11 cellular contexts compared by ENCODE assay signal in the genomic region with DNA sequence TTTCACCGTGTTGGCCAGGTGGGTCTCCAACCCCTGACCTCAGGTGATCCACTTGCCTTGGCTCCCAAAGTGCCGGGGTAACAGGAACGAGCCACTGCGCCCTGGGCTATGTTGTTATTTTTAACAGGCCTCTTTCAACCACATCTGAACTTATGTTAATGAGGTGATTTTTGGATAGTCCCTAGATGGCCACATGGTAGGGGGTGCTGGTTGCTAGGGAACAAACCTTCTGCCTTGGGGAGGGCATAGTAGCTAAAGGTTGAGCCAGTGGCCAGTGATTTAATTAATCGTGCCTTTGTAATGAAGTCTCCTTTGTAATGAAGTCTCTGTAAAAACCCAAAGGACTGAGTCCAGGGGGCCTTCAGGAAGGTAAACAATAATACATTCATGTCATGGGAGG. TPM values are rescaled to one million over a fixed set of nuclear protein-coding genes. Genes with fewer than 3 reads are reported as not detected.
DNase-seq lines count a peak whose midpoint lies in the region; ATAC-seq and TF ChIP-seq lines count a peak whose summit lies in the region.
"Had no signal": no experiment of that assay in that cellular context is flagged by ENCODE, and none has a peak within 500 bp of the region (broad histone marks: within the 10 kb centered on the region; RNA-seq: fewer than 3 reads in every experiment).

No MANE protein-coding gene starts in this region.

- no peak for TF ChIP-seq CTCF in H9 (conservative IDR thresholded peaks at IDR 0.05)

- H3K79me2 ChIP-seq in H9 (ENCODE audit: insufficient read depth, low read length), result peaks cover 10% of the 10 kb centered on the region; the same call in 1 of the 2 replicates

- H3K4me3 Mint-ChIP-seq in H9, result peak overlapping the region in 1 of 2 experiments; percentile 64; a peak in 3 of 5 replicates
- no peak overlapping the region for H3K4me3 Mint-ChIP-seq in activated naive CD8-positive, alpha-beta T cell treated with anti-CD3 and anti-CD28 coated beads for 36 hours
- no peak overlapping the region for H3K4me3 Mint-ChIP-seq in stimulated activated effector memory CD8-positive, alpha-beta T cell treated with anti-CD3 and anti-CD28 coated beads, Interleukin-12 subunit alpha, Interleukin-12 subunit beta, amount 100 ng/mL, for 72 hours

- H4K8ac ChIP-seq in H9 (replicated peaks; ENCODE audit: insufficient read length, low read depth, low read length), result no peak overlapping the region

- no peak overlapping the region for H4K91ac ChIP-seq in H9 (ENCODE audit: insufficient read length, low read depth, low read length)

- H3K9ac ChIP-seq in H9 (ENCODE audit: extremely low read depth, insufficient read length, low read length) (no peak overlapping the region), iPS-20b (ENCODE audit: low read depth, low read length) (peak overlapping the region; percentile 40; the same call in 1 of the 2 replicates)

- no peak overlapping the region for H2AK5ac ChIP-seq in H9 (ENCODE audit: insufficient read length, low read length)

- no peak overlapping the region for H3K4me2 ChIP-seq in H9 (ENCODE audit: insufficient read depth, insufficient read length, low read length)

- no peak overlapping the region for H2BK12ac ChIP-seq in H9 (ENCODE audit: insufficient read length, low read depth, low read length)

- no peaks in the 10 kb centered on the region for H3K27me3 Mint-ChIP-seq in H9 (ENCODE audit: low read depth)
- H3K27me3 Mint-ChIP-seq in activated naive CD8-positive, alpha-beta T cell treated with anti-CD3 and anti-CD28 coated beads for 36 hours, result no peaks in the 10 kb centered on the region

- no peak overlapping the region for H3K4ac ChIP-seq in H9 (ENCODE audit: low read depth, low read length)

- H2BK20ac ChIP-seq in H9 (ENCODE audit: low read depth, low read length, poor library complexity, severe bottlenecking), result no peak overlapping the region

- WGBS in H9 (ENCODE audit: extremely low coverage, insufficient read length, low lambda C conversion rate), result no CpG with 5 or more reads among the region's 5 CpGs

- H3K23ac ChIP-seq in H9 (ENCODE audit: insufficient read length, low read depth, low read length), result no peak overlapping the region

- no peak overlapping the region for H3K14ac ChIP-seq in H9 (ENCODE audit: insufficient read depth, low read length)

- H2BK5ac ChIP-seq in H9 (ENCODE audit: insufficient read length, low read length), result no peak overlapping the region

- H4K5ac ChIP-seq in H9 (ENCODE audit: insufficient read length, low read depth, low read length), result no peak overlapping the region

- peaks cover 94% of the 10 kb centered on the region for H3K36me3 ChIP-seq in iPS-20b (ENCODE audit: insufficient read depth, low read depth, low read length)

- H4K20me1 ChIP-seq in H9 (ENCODE audit: control insufficient read depth, insufficient read depth, insufficient read length), result no peaks in the 10 kb centered on the region

- no peaks in the 10 kb centered on the region for H3K79me1 ChIP-seq in H9 (ENCODE audit: insufficient read depth, low read depth, low read length, poor library complexity, severe bottlenecking)

- H3K4me1 ChIP-seq in H9 (ENCODE audit: insufficient read depth, low read length) (peaks cover 10% of the 10 kb centered on the region; the same call in 1 of the 2 replicates), iPS-20b (ENCODE audit: insufficient read depth, low read length) (peaks cover 38% of the 10 kb centered on the region)

- no peaks in the 10 kb centered on the region for H3K23me2 ChIP-seq in H9 (ENCODE audit: insufficient read length, low read depth, low read length, poor library complexity, severe bottlenecking)

- H3T11ph ChIP-seq in H9 (ENCODE audit: low read length), result no peak overlapping the region

- peaks cover 62 to 68% of the 10 kb centered on the region in 2 experiments for H3K4me1 Mint-ChIP-seq in H9
- peaks cover 60% of the 10 kb centered on the region for H3K4me1 Mint-ChIP-seq in activated naive CD8-positive, alpha-beta T cell treated with anti-CD3 and anti-CD28 coated beads for 36 hours
- H3K4me1 Mint-ChIP-seq in stimulated activated effector memory CD8-positive, alpha-beta T cell treated with anti-CD3 and anti-CD28 coated beads, Interleukin-12 subunit alpha, Interleukin-12 subunit beta, amount 100 ng/mL, for 72 hours, result peaks cover 45% of the 10 kb centered on the region

- no peak overlapping the region for H3K56ac ChIP-seq in H9 (ENCODE audit: insufficient read length, low read depth, low read length)

- H2BK15ac ChIP-seq in H9 (ENCODE audit: low read depth, low read length), result no peak overlapping the region

- peaks cover 42 to 87% (median 84%) of the 10 kb centered on the region in 3 experiments for H3K36me3 Mint-ChIP-seq in H9 (ENCODE audit: insufficient read depth in 1 of 3, low read depth in 3 of 3)
- peaks cover 44% of the 10 kb centered on the region for H3K36me3 Mint-ChIP-seq in activated naive CD8-positive, alpha-beta T cell treated with anti-CD3 and anti-CD28 coated beads for 36 hours
- peaks cover 100% of the 10 kb centered on the region for H3K36me3 Mint-ChIP-seq in stimulated activated effector memory CD8-positive, alpha-beta T cell treated with anti-CD3 and anti-CD28 coated beads, Interleukin-12 subunit alpha, Interleukin-12 subunit beta, amount 100 ng/mL, for 72 hours

- H3K9me3 Mint-ChIP-seq in H9, result no peaks in the 10 kb centered on the region
- H3K9me3 Mint-ChIP-seq in activated naive CD8-positive, alpha-beta T cell treated with anti-CD3 and anti-CD28 coated beads for 36 hours, result no peaks in the 10 kb centered on the region
- H3K9me3 Mint-ChIP-seq in stimulated activated effector memory CD8-positive, alpha-beta T cell treated with anti-CD3 and anti-CD28 coated beads, Interleukin-12 subunit alpha, Interleukin-12 subunit beta, amount 100 ng/mL, for 72 hours, result no peaks in the 10 kb centered on the region

- H3K27me3 ChIP-seq in H9 (ENCODE audit: insufficient read depth, low read length) (no peaks in the 10 kb centered on the region), iPS-20b (ENCODE audit: insufficient read depth, low read length) (no peaks in the 10 kb centered on the region)
- H3K27me3 ChIP-seq: neutrophil, SJSA1 had no signal

- H3K27ac Mint-ChIP-seq in H9, result peak overlapping the region; percentile 85 to 94 (median 94); a peak in 6 of 7 replicates
- peak overlapping the region; percentile 30 for H3K27ac Mint-ChIP-seq in activated naive CD8-positive, alpha-beta T cell treated with anti-CD3 and anti-CD28 coated beads for 36 hours
- peak overlapping the region; percentile 78 for H3K27ac Mint-ChIP-seq in stimulated activated effector memory CD8-positive, alpha-beta T cell treated with anti-CD3 and anti-CD28 coated beads, Interleukin-12 subunit alpha, Interleukin-12 subunit beta, amount 100 ng/mL, for 72 hours

- ATAC-seq in stimulated activated effector memory CD8-positive, alpha-beta T cell treated with anti-CD3 and anti-CD28 coated beads, Interleukin-12 subunit alpha, Interleukin-12 subunit beta, amount 100 ng/mL, for 72 hours, result no peak
- no peak for ATAC-seq in GM21737 (IDR thresholded peaks at IDR 0.05; ENCODE audit: unreplicated experiment)

- no peak overlapping the region for H2AFZ ChIP-seq in H9 (ENCODE audit: low read length)

- H3K27ac ChIP-seq in H9 (ENCODE audit: insufficient read length, low read depth, low read length), result no peak overlapping the region
- peak overlapping the region; percentile 30 for H3K27ac ChIP-seq in iPS-20b (ENCODE audit: low read length)
- H3K27ac ChIP-seq: neutrophil had no signal

- no peaks in the 10 kb centered on the region for H3K9me3 ChIP-seq in H9 (ENCODE audit: control insufficient read depth, low read depth, low read length)
- H3K9me3 ChIP-seq in iPS-20b (ENCODE audit: insufficient read depth, low read depth, low read length), result no peaks in the 10 kb centered on the region
- H3K9me3 ChIP-seq: neutrophil, SJSA1 had no signal

- no peak overlapping the region for H3K18ac ChIP-seq in H9 (ENCODE audit: insufficient read length, low read depth, low read length)

- no peak overlapping the region for H2BK120ac ChIP-seq in H9 (ENCODE audit: low read depth, low read length, poor library complexity, severe bottlenecking)

- no peak for DNase-seq in H9
- no peak for DNase-seq in activated naive CD8-positive, alpha-beta T cell treated with anti-CD3 and anti-CD28 coated beads for 36 hours
- no peak for DNase-seq in stimulated activated effector memory CD8-positive, alpha-beta T cell treated with anti-CD3 and anti-CD28 coated beads, Interleukin-12 subunit alpha, Interleukin-12 subunit beta, amount 100 ng/mL, for 72 hours (ENCODE audit: low spot score in 2 of 2)
- no peak for DNase-seq in hepatic stellate cell (ENCODE audit: low spot score)
- DNase-seq in activated CD4-positive, CD25-positive, alpha-beta regulatory T cell treated with anti-CD3 and anti-CD28 coated beads, Interleukin-2, amount 50 U/mL, for 72 hours, result no peak
- DNase-seq in HuH-7 (ENCODE audit: low spot score), result no peak
- DNase-seq: activated T-cell treated with anti-CD3 and anti-CD28 coated beads, Interleukin-2, amount 50 U/mL, for 1 hour had no signal

- peak overlapping the region; percentile 24; the same call in 1 of the 2 replicates for H3K4me3 ChIP-seq in iPS-20b (ENCODE audit: low read length)
- H3K4me3 ChIP-seq: SJSA1 had no signal

RNA-seq across cellular contexts. Expression of a gene that starts 9.1 kb away (rescaled TPM):
- 28.3 and 29.9 TPM in 2 replicates for total RNA-seq in H9 (2021)
- total RNA-seq in activated naive CD8-positive, alpha-beta T cell treated with anti-CD3 and anti-CD28 coated beads for 36 hours, result 10 to 100 TPM; 54.7 to 58.6 TPM

RNA-seq across cellular contexts. Expression of a gene that starts 16.1 kb away (rescaled TPM):
- total RNA-seq in H9 (2021), result 264 and 271 TPM in 2 replicates
- 100 to 1,000 TPM; 266 to 276 TPM for total RNA-seq in activated naive CD8-positive, alpha-beta T cell treated with anti-CD3 and anti-CD28 coated beads for 36 hours

Comparison
In these comparisons a context has a peak if more than half of its experiments do, and no peak if none do; other contexts are left out.
1. H3K27ac Mint-ChIP-seq: peak in every context shown above with its lines; median percentile 94 in H9; 78 in stimulated activated effector memory CD8-positive, alpha-beta T cell treated with anti-CD3 and anti-CD28 coated beads, Interleukin-12 subunit alpha, Interleukin-12 subunit beta, amount 100 ng/mL, for 72 hours; 30 in activated naive CD8-positive, alpha-beta T cell treated with anti-CD3 and anti-CD28 coated beads for 36 hours.